Comparison of ENCODE assay signal across 15 cellular contexts in genomic region chr2:179349670-179350303, GRCh38.
A peak's percentile ranks its signal among the peaks of the same experiment; 100 is the strongest.
DNase-seq lines count a peak whose midpoint lies in the region; ATAC-seq lines count a peak whose summit lies in the region.
"Had no signal": no experiment of that assay in that cellular context is flagged by ENCODE, and none has a peak within 500 bp of the region (broad histone marks: within the 10 kb centered on the region; RNA-seq: fewer than 3 reads in every experiment).

No MANE protein-coding gene starts in this region.

- peak overlapping the region; percentile 22 for H3K27ac Mint-ChIP-seq in stimulated activated memory B cell treated with anti-CD40 and anti-IgM and Interleukin-4, amounts not matched to agents 10 μg/mL and 1 μg/mL and 100 μg/mL, for 72 hours
- H3K27ac Mint-ChIP-seq: T-cell had no signal

- no peaks in the 10 kb centered on the region for H3K36me3 Mint-ChIP-seq in stimulated activated memory B cell treated with anti-CD40 and anti-IgM and Interleukin-4, amounts not matched to agents 10 μg/mL and 1 μg/mL and 100 μg/mL, for 72 hours
- H3K36me3 Mint-ChIP-seq: T-cell had no signal

- no peak for DNase-seq in activated naive CD4-positive, alpha-beta T cell treated with anti-CD3 and anti-CD28 coated beads, Interleukin-2, amount 50 U/mL, for 16 hours
- DNase-seq in stimulated activated naive CD4-positive, alpha-beta T cell (lab: John Stamatoyannopoulos, UW): no peak
- no peak for DNase-seq in DMS53 (lab: John Stamatoyannopoulos, UW)
- DNase-seq: activated CD8-positive, alpha-beta memory T cell treated with anti-CD3 and anti-CD28 coated beads, Interleukin-2, amount 50 U/mL, for 48 hours; activated effector memory CD4-positive, alpha-beta T cell treated with anti-CD3 and anti-CD28 coated beads, Interleukin-2, amount 50 U/mL, for 16 hours; dermis blood vessel endothelial cell; NCI-H526 treated with DMSO at 0.1 percent for 48 hours; SHP77; stimulated activated CD4-positive, alpha-beta T cell treated with anti-CD3 and anti-CD28 coated beads, Interleukin-12 subunit alpha, Interleukin-12 subunit beta, amount 100 ng/mL, for 4 hours; T-cell; testis had no signal

- no peak overlapping the region for H3K4me3 Mint-ChIP-seq in stimulated activated memory B cell treated with anti-CD40 and anti-IgM and Interleukin-4, amounts not matched to agents 10 μg/mL and 1 μg/mL and 100 μg/mL, for 72 hours
- H3K4me3 Mint-ChIP-seq: T-cell had no signal

- ATAC-seq in GM18517 (IDR thresholded peaks at IDR 0.05; ENCODE audit: unreplicated experiment) (peak; percentile 64), GM21576 (IDR thresholded peaks at IDR 0.05; ENCODE audit: unreplicated experiment) (peak; percentile 81), HG03342 (IDR thresholded peaks at IDR 0.05; ENCODE audit: unreplicated experiment) (peak; percentile 62)
- no peak for ATAC-seq in stimulated activated memory B cell treated with anti-CD40 and anti-IgM and Interleukin-4, amounts not matched to agents 10 μg/mL and 1 μg/mL and 100 μg/mL, for 72 hours
- ATAC-seq: T-cell had no signal

- H3K4me1 Mint-ChIP-seq in stimulated activated memory B cell treated with anti-CD40 and anti-IgM and Interleukin-4, amounts not matched to agents 10 μg/mL and 1 μg/mL and 100 μg/mL, for 72 hours: peaks cover 46% of the 10 kb centered on the region
- H3K4me1 Mint-ChIP-seq: T-cell had no signal

- H3K27me3 Mint-ChIP-seq in stimulated activated memory B cell treated with anti-CD40 and anti-IgM and Interleukin-4, amounts not matched to agents 10 μg/mL and 1 μg/mL and 100 μg/mL, for 72 hours: no peaks in the 10 kb centered on the region

- H3K9me3 Mint-ChIP-seq in stimulated activated memory B cell treated with anti-CD40 and anti-IgM and Interleukin-4, amounts not matched to agents 10 μg/mL and 1 μg/mL and 100 μg/mL, for 72 hours: no peaks in the 10 kb centered on the region
- H3K9me3 Mint-ChIP-seq: T-cell had no signal
